Comparison of ENCODE assay signal across 8 cellular contexts in the genomic region with DNA sequence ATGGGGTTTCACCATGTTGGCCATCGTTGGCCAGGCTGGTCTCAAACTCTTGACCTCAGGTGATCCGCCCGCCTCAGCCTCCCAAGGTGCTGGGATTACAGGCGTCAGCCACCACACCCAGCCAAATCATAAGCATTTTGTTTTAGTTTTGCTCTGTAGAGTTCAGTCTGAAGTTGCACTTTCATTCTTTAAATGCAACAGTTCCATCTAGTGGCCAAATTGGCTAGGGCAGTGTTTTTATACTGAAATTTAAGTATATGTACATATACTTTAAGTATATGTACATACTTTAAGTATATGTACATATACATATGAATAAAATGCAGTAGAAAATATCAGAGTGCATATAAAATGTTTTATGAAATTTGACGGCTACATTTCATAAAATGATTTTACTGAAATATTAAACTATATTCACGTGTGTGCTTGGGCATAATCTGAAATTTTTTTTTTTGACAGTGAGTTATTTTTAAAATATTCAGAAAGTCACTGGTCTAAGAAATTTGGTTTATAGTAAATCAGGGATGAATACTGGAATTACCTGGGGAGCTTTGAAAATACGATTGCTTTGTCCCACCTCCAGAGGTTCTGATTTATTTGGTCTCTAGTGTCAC.
DNase-seq lines count a peak whose midpoint lies in the region; ATAC-seq and TF ChIP-seq lines count a peak whose summit lies in the region.

No MANE protein-coding gene starts in this region.

- peak overlapping the region; percentile 24; the same call in 1 of the 2 replicates for H3K9ac ChIP-seq in iPS-20b (ENCODE audit: low read depth, low read length)

- CTCF ChIA-PET in Calu3 (lab: Charles Lee) = interaction anchor here (0.6 to 0.7 kb wide), 2 partner anchors 75 to 412 kb away, joined by 4 read pairs; no protein-coding TSS in a partner anchor
- CTCF ChIA-PET in activated CD8-positive, alpha-beta T cell treated with anti-CD3 and anti-CD28 coated beads for 36 hours (lab: Charles Lee) = interaction anchor here (0.7 to 2.2 kb wide), 9 partner anchors 10 to 1487 kb away, joined by 3 to 9 read pairs (median 3); no protein-coding TSS in a partner anchor

- no peaks in the 10 kb centered on the region for H3K36me3 Mint-ChIP-seq in Calu3 (ENCODE audit: insufficient read depth, unreplicated experiment)
- H3K36me3 Mint-ChIP-seq in activated CD8-positive, alpha-beta T cell treated with anti-CD3 and anti-CD28 coated beads for 36 hours (ENCODE audit: low read depth) = no peaks in the 10 kb centered on the region

- no peak overlapping the region for H3K27ac Mint-ChIP-seq in Calu3 (ENCODE audit: unreplicated experiment)
- H3K27ac Mint-ChIP-seq in activated CD8-positive, alpha-beta T cell treated with anti-CD3 and anti-CD28 coated beads for 36 hours = no peak overlapping the region

- POLR2A ChIA-PET in activated CD8-positive, alpha-beta T cell treated with anti-CD3 and anti-CD28 coated beads for 36 hours (lab: Charles Lee) = no interaction called here

- TF ChIP-seq CTCF in Calu3 (IDR thresholded peaks at IDR 0.05; ENCODE audit: unreplicated experiment) = peak; percentile 32
- TF ChIP-seq CTCF in activated CD8-positive, alpha-beta T cell treated with anti-CD3 and anti-CD28 coated beads for 36 hours (IDR thresholded peaks at IDR 0.05) = peak; percentile 65

- H3K27ac ChIP-seq in iPS-20b (ENCODE audit: low read length) = no peak overlapping the region

- intact Hi-C loops in Calu3 (cut with micrococcal nuclease; ENCODE audit: unreplicated experiment) = loop anchor here (5.0 kb wide), 1 partner anchor 978 kb away; no protein-coding TSS in a partner anchor
- intact Hi-C loops in activated CD8-positive, alpha-beta T cell treated with anti-CD3 and anti-CD28 coated beads for 36 hours (cut with micrococcal nuclease) = no loop called here

- peaks cover 9% of the 10 kb centered on the region; the same call in 1 of the 2 replicates for H3K4me1 ChIP-seq in iPS-20b (ENCODE audit: insufficient read depth, low read length)

- H3K27me3 ChIP-seq in iPS-20b (ENCODE audit: insufficient read depth, low read length) = no peaks in the 10 kb centered on the region

- H3K9me3 ChIP-seq in iPS-20b (ENCODE audit: insufficient read depth, low read depth, low read length) = no peaks in the 10 kb centered on the region

- peaks cover 9% of the 10 kb centered on the region for H3K4me1 Mint-ChIP-seq in Calu3 (ENCODE audit: low read depth, unreplicated experiment)
- H3K4me1 Mint-ChIP-seq in activated CD8-positive, alpha-beta T cell treated with anti-CD3 and anti-CD28 coated beads for 36 hours (ENCODE audit: low read depth) = peaks cover 6% of the 10 kb centered on the region

- BruUV-seq in Calu3 (replicated peaks; lab: Mats Ljungman, UMichigan) = no TSS peak

- no peak overlapping the region for H3K4me3 Mint-ChIP-seq in Calu3 (ENCODE audit: low read depth, unreplicated experiment)
- H3K4me3 Mint-ChIP-seq in activated CD8-positive, alpha-beta T cell treated with anti-CD3 and anti-CD28 coated beads for 36 hours = no peak overlapping the region

- ATAC-seq in GM18861 (IDR thresholded peaks at IDR 0.05; ENCODE audit: unreplicated experiment) = peak; percentile 44
- peak; percentile 67 for ATAC-seq in HG03025 (IDR thresholded peaks at IDR 0.05; ENCODE audit: low FRiP score, unreplicated experiment)
- ATAC-seq in activated CD8-positive, alpha-beta T cell treated with anti-CD3 and anti-CD28 coated beads for 36 hours = peak; percentile 64

- DNase-seq in Calu3 (peak; percentile 38), NCI-H2081 (lab: John Stamatoyannopoulos, UW) (peak; percentile 64 to 74), stromal cell of bone marrow (ENCODE audit: low read depth) (peak; percentile 9), DMS79 treated with DMSO at 0.1 percent for 48 hours (lab: John Stamatoyannopoulos, UW) (no peak)
- peak; percentile 44 for DNase-seq in activated CD8-positive, alpha-beta T cell treated with anti-CD3 and anti-CD28 coated beads for 36 hours

- H3K27me3 Mint-ChIP-seq in Calu3 (ENCODE audit: unreplicated experiment) = no peaks in the 10 kb centered on the region
- H3K27me3 Mint-ChIP-seq in activated CD8-positive, alpha-beta T cell treated with anti-CD3 and anti-CD28 coated beads for 36 hours = peaks cover 3% of the 10 kb centered on the region

- H3K36me3 ChIP-seq in iPS-20b (ENCODE audit: insufficient read depth, low read depth, low read length) = no peaks in the 10 kb centered on the region

- no peaks in the 10 kb centered on the region for H3K9me3 Mint-ChIP-seq in Calu3 (ENCODE audit: low read depth, unreplicated experiment)
- H3K9me3 Mint-ChIP-seq in activated CD8-positive, alpha-beta T cell treated with anti-CD3 and anti-CD28 coated beads for 36 hours = no peaks in the 10 kb centered on the region

- H3K4me3 ChIP-seq in iPS-20b (ENCODE audit: low read length) = no peak overlapping the region
